Comparison of ENCODE assay signal across 1 cellular context in the genomic region with DNA sequence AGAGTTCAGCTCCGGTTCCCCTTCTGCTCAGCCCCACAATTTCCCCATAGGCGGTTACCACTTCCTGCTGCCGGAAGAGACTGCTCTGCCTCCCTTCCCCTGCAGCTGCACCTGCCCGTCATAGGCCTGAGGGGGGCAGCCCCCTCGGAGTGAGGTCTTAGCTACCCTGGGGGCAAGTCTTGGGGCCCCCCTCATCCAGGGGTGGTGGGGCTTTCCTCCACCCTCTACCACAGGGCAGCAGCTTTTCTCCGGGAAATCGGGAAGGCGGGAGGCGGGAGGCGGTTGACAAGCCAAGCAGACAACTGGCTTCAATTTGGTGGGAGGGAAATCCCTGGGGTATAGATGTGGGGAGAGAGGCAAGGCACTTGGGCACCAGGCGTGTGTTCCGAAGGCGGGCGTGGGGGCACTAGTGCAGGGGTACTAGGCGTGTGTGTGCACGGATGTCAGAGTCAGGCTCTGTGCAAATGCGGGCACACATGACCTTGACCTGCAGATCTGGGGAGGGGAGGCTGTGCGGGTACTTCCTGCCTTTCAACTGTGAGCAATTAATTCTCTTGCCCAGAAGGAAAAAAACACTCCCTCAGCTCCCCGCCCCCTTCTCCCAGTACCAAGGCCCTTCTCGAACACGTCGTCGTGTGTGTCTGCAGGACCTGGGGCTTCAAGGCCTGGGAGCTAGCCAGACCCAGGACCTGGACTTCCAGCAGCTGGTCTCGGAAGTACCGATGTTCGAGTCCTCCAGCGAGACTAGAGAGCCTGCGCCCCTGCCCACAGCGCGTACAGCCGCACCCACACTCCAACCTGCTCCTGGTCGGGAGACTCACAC.
TF ChIP-seq lines count a peak whose summit lies in the region.

No MANE protein-coding gene starts in this region.

TF ChIP-seq in GM12878, 131 proteins besides CTCF, POLR2A, EP300 and RAD21 (continued from another document and continues in another):
- TF ChIP-seq BCL3 (IDR thresholded peaks at IDR 0.05; ENCODE audit: borderline replicate concordance, insufficient read depth, low read depth, low read length, poor library complexity, severe bottlenecking), result peak; percentile 7
- TF ChIP-seq FOXM1 (IDR thresholded peaks at IDR 0.05; ENCODE audit: low read depth, low read length), result no peak
- no peak; the same call in 1 of the 2 replicates for TF ChIP-seq MXI1 (IDR thresholded peaks at IDR 0.05; ENCODE audit: low read depth, low read length)
- peak; percentile 76 for TF ChIP-seq IKZF2 (IDR thresholded peaks at IDR 0.05)
- no peak for TF ChIP-seq SREBF1 (IDR thresholded peaks at IDR 0.05; ENCODE audit: low read length)
- no peak for TF ChIP-seq STAT1 (conservative IDR thresholded peaks at IDR 0.05)
- TF ChIP-seq, protein P1, sequence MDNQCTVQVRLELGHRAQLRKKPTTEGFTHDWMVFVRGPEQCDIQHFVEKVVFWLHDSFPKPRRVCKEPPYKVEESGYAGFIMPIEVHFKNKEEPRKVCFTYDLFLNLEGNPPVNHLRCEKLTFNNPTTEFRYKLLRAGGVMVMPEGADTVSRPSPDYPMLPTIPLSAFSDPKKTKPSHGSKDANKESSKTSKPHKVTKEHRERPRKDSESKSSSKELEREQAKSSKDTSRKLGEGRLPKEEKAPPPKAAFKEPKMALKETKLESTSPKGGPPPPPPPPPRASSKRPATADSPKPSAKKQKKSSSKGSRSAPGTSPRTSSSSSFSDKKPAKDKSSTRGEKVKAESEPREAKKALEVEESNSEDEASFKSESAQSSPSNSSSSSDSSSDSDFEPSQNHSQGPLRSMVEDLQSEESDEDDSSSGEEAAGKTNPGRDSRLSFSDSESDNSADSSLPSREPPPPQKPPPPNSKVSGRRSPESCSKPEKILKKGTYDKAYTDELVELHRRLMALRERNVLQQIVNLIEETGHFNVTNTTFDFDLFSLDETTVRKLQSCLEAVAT (IDR thresholded peaks at IDR 0.05), result no peak
- peak; percentile 86 for TF ChIP-seq MEF2B (IDR thresholded peaks at IDR 0.05; ENCODE audit: partially characterized antibody, poor library complexity, severe bottlenecking)
- peak; percentile 24; the same call in 1 of the 2 replicates for TF ChIP-seq SMAD5 (IDR thresholded peaks at IDR 0.05; ENCODE audit: low read depth)
- TF ChIP-seq CUX1 (IDR thresholded peaks at IDR 0.05; ENCODE audit: insufficient replicate concordance, low read depth, low read length), result no peak
- no peak for TF ChIP-seq ATF3 (IDR thresholded peaks at IDR 0.05; ENCODE audit: borderline replicate concordance, extremely low read depth, low read depth, low read length)
- TF ChIP-seq CHD1 (IDR thresholded peaks at IDR 0.05; ENCODE audit: low read depth, low read length), result no peak
- TF ChIP-seq SMARCA5 (IDR thresholded peaks at IDR 0.05), result peak; percentile 47; the same call in 1 of the 2 replicates
- TF ChIP-seq, protein P2, sequence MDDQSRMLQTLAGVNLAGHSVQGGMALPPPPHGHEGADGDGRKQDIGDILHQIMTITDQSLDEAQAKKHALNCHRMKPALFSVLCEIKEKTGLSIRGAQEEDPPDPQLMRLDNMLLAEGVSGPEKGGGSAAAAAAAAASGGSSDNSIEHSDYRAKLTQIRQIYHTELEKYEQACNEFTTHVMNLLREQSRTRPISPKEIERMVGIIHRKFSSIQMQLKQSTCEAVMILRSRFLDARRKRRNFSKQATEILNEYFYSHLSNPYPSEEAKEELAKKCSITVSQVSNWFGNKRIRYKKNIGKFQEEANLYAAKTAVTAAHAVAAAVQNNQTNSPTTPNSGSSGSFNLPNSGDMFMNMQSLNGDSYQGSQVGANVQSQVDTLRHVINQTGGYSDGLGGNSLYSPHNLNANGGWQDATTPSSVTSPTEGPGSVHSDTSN (IDR thresholded peaks at IDR 0.05; ENCODE audit: insufficient replicate concordance, low read depth, low read length), result peak; percentile 64
- peak; percentile 62; the same call in 1 of the 2 replicates for TF ChIP-seq ZBTB40 (IDR thresholded peaks at IDR 0.05; ENCODE audit: borderline replicate concordance)
- TF ChIP-seq RB1 (IDR thresholded peaks at IDR 0.05; ENCODE audit: borderline replicate concordance), result no peak
- peak; percentile 52 for TF ChIP-seq DPF2 (IDR thresholded peaks at IDR 0.05)
- no peak for TF ChIP-seq BMI1 (IDR thresholded peaks at IDR 0.05; ENCODE audit: borderline replicate concordance)
- TF ChIP-seq ZNF217 (IDR thresholded peaks at IDR 0.05), result no peak
- TF ChIP-seq KDM1A (IDR thresholded peaks at IDR 0.05; ENCODE audit: borderline replicate concordance), result no peak
- TF ChIP-seq SRF (IDR thresholded peaks at IDR 0.05; ENCODE audit: low read depth in 2 of 2, low read length in 2 of 2), result no peak
- peak in 1 of 2 experiments; percentile 94; a peak in 2 of 4 replicates for TF ChIP-seq ETV6 (conservative IDR thresholded peaks at IDR 0.05 in 1 of 2, IDR thresholded peaks at IDR 0.05 in 1 of 2; ENCODE audit: borderline replicate concordance in 1 of 2, low read depth in 1 of 2)
- TF ChIP-seq NR2F1 (conservative IDR thresholded peaks at IDR 0.05), result peak; percentile 89
- no peak for TF ChIP-seq ATF2 (IDR thresholded peaks at IDR 0.05; ENCODE audit: low read length)
- TF ChIP-seq MTA2 (IDR thresholded peaks at IDR 0.05; ENCODE audit: low read depth), result peak; percentile 15; the same call in 1 of the 2 replicates
- TF ChIP-seq RUNX3 (IDR thresholded peaks at IDR 0.05; ENCODE audit: low read length), result peak; percentile 85
- TF ChIP-seq, protein P3, sequence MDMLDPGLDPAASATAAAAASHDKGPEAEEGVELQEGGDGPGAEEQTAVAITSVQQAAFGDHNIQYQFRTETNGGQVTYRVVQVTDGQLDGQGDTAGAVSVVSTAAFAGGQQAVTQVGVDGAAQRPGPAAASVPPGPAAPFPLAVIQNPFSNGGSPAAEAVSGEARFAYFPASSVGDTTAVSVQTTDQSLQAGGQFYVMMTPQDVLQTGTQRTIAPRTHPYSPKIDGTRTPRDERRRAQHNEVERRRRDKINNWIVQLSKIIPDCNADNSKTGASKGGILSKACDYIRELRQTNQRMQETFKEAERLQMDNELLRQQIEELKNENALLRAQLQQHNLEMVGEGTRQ (IDR thresholded peaks at IDR 0.05; ENCODE audit: borderline replicate concordance, low read depth, low read length), result no peak
- TF ChIP-seq E2F8 (IDR thresholded peaks at IDR 0.05; ENCODE audit: low read depth, partially characterized antibody), result no peak
- TF ChIP-seq EGR1 (IDR thresholded peaks at IDR 0.05; ENCODE audit: borderline replicate concordance in 1 of 2, low read depth in 2 of 2, low read length in 2 of 2), result 0 out of 3 replicates have a peak, but pooled peaks of 1 of the 2 experiments have one; percentile 12
- TF ChIP-seq SIN3A (IDR thresholded peaks at IDR 0.05; ENCODE audit: low read depth, low read length), result peak; percentile 24; the same call in 1 of the 2 replicates
- no peak for TF ChIP-seq SUPT20H (IDR thresholded peaks at IDR 0.05; ENCODE audit: borderline replicate concordance, control insufficient read depth, low read depth, low read length)
- TF ChIP-seq ATF7 (IDR thresholded peaks at IDR 0.05; ENCODE audit: low read depth), result peak; percentile 67
- 0 out of 2 replicates have a peak, but pooled peaks have one; percentile 60 for TF ChIP-seq PAX5 (IDR thresholded peaks at IDR 0.05; ENCODE audit: borderline replicate concordance, low read depth, low read length)
